Comparison of ENCODE assay signal across 8 cellular contexts in genomic region chr15:73050561-73051297, GRCh38. TPM values are rescaled to one million over a fixed set of nuclear protein-coding genes. Genes with fewer than 3 reads are reported as not detected.
DNase-seq lines count a peak whose midpoint lies in the region; ATAC-seq lines count a peak whose summit lies in the region.

No MANE protein-coding gene starts in this region.

- H3K4me3 ChIP-seq in HUES48 (ENCODE audit: low read depth, low read length) (peak overlapping the region; percentile 68), iPS DF 6.9 (ENCODE audit: low read length) (peak overlapping the region; percentile 76; the same call in 1 of the 2 replicates), skeletal muscle tissue (ENCODE audit: low read length in 3 of 3) (peak overlapping the region; percentile 76 to 85 (median 82))

- no peaks in the 10 kb centered on the region for H3K36me3 Mint-ChIP-seq in activated CD4-positive, alpha-beta memory T cell treated with anti-CD3 and anti-CD28 coated beads, Interleukin-2, amount 10 ng/mL, durations not matched to agents 7 days and 5 days (ENCODE audit: low read depth)

- peaks cover 17% of the 10 kb centered on the region for H3K4me1 ChIP-seq in HUES48 (ENCODE audit: control insufficient read depth, insufficient read depth, low read length)
- H3K4me1 ChIP-seq in iPS DF 6.9 (ENCODE audit: control insufficient read depth, insufficient read depth, low read length) = no peaks in the 10 kb centered on the region
- peaks cover 12 to 20% (median 16%) of the 10 kb centered on the region in 3 donors for H3K4me1 ChIP-seq in skeletal muscle tissue (ENCODE audit: control insufficient read depth in 3 of 3, insufficient read depth in 3 of 3, low read length in 3 of 3)

- H3K27ac ChIP-seq in HUES48 (ENCODE audit: low read depth, low read length) (peak overlapping the region; percentile 95), iPS DF 6.9 (ENCODE audit: low read length) (no peak overlapping the region), skeletal muscle tissue (ENCODE audit: low read depth, low read length) (peak overlapping the region; percentile 86)

- WGBS in iPS DF 6.9 (ENCODE audit: insufficient coverage, insufficient read length) = no CpG with 5 or more reads among the region's 10 CpGs

- peak overlapping the region; percentile 68 for H3K4me3 Mint-ChIP-seq in activated CD4-positive, alpha-beta memory T cell treated with anti-CD3 and anti-CD28 coated beads, Interleukin-2, amount 10 ng/mL, durations not matched to agents 7 days and 5 days

- H3K27me3 Mint-ChIP-seq in activated CD4-positive, alpha-beta memory T cell treated with anti-CD3 and anti-CD28 coated beads, Interleukin-2, amount 10 ng/mL, durations not matched to agents 7 days and 5 days = peaks cover 36% of the 10 kb centered on the region

- peaks cover 10% of the 10 kb centered on the region; the same call in 1 of the 2 replicates for H3K27me3 ChIP-seq in HUES48 (ENCODE audit: control insufficient read depth, insufficient read depth, low read length)
- H3K27me3 ChIP-seq in iPS DF 6.9 (ENCODE audit: control insufficient read depth, insufficient read depth, low read length) = no peaks in the 10 kb centered on the region
- H3K27me3 ChIP-seq in skeletal muscle tissue (ENCODE audit: control insufficient read depth in 3 of 3, insufficient read depth in 3 of 3, low read length in 3 of 3) = no peaks in the 10 kb centered on the region

- H3K9me3 ChIP-seq in HUES48 (ENCODE audit: control insufficient read depth, insufficient read depth, low read length) (no peaks in the 10 kb centered on the region), iPS DF 6.9 (ENCODE audit: control insufficient read depth, insufficient read depth, low read length) (no peaks in the 10 kb centered on the region), skeletal muscle tissue (ENCODE audit: control insufficient read depth in 3 of 3, low read length in 3 of 3) (no peaks in the 10 kb centered on the region)

- no peak for DNase-seq in activated CD4-positive, alpha-beta memory T cell treated with anti-CD3 and anti-CD28 coated beads, Interleukin-2, amount 10 ng/mL, durations not matched to agents 7 days and 5 days
- DNase-seq in iPS DF 6.9 (ENCODE audit: low read depth, low spot score) (no peak), NCI-H1092 (lab: John Stamatoyannopoulos, UW) (no peak)
- DNase-seq in activated effector memory CD4-positive, alpha-beta T cell treated with anti-CD3 and anti-CD28 coated beads, Interleukin-2, amount 50 U/mL, for 16 hours = no peak

- H3K4me1 Mint-ChIP-seq in activated CD4-positive, alpha-beta memory T cell treated with anti-CD3 and anti-CD28 coated beads, Interleukin-2, amount 10 ng/mL, durations not matched to agents 7 days and 5 days = peaks cover 11% of the 10 kb centered on the region

- H3K36me3 ChIP-seq in HUES48 (ENCODE audit: control insufficient read depth, insufficient read depth, low read length) (no peaks in the 10 kb centered on the region), iPS DF 6.9 (ENCODE audit: control insufficient read depth, insufficient read depth, low read length) (no peaks in the 10 kb centered on the region), skeletal muscle tissue (ENCODE audit: control insufficient read depth in 3 of 3, insufficient read depth in 3 of 3, low read length in 3 of 3) (no peaks in the 10 kb centered on the region)

- H3K9me3 Mint-ChIP-seq in activated CD4-positive, alpha-beta memory T cell treated with anti-CD3 and anti-CD28 coated beads, Interleukin-2, amount 10 ng/mL, durations not matched to agents 7 days and 5 days = no peaks in the 10 kb centered on the region

- CTCF ChIA-PET in activated CD4-positive, alpha-beta memory T cell treated with anti-CD3 and anti-CD28 coated beads, Interleukin-2, amount 10 ng/mL, durations not matched to agents 7 days and 5 days (lab: Charles Lee) = interaction anchor here (0.9 to 1.7 kb wide), 2 partner anchors 9 to 329 kb away, joined by 3 read pairs; no protein-coding TSS in a partner anchor

- no peak overlapping the region for H3K27ac Mint-ChIP-seq in activated CD4-positive, alpha-beta memory T cell treated with anti-CD3 and anti-CD28 coated beads, Interleukin-2, amount 10 ng/mL, durations not matched to agents 7 days and 5 days

- ATAC-seq in HG03354 (IDR thresholded peaks at IDR 0.05; ENCODE audit: poor library complexity, severe bottlenecking, unreplicated experiment) = no peak
- no peak for ATAC-seq in GM18868 (IDR thresholded peaks at IDR 0.05; ENCODE audit: unreplicated experiment)

- POLR2A ChIA-PET in activated CD4-positive, alpha-beta memory T cell treated with anti-CD3 and anti-CD28 coated beads, Interleukin-2, amount 10 ng/mL, durations not matched to agents 7 days and 5 days (lab: Charles Lee) = no interaction called here

- H3K9ac ChIP-seq in HUES48 (ENCODE audit: low read depth, low read length) (no peak overlapping the region), skeletal muscle tissue (ENCODE audit: low read depth in 1 of 3, low read length in 3 of 3) (peak overlapping the region; percentile 74 to 97 (median 93))

RNA-seq across cellular contexts. Expression of gene NEO1, which starts 1.5 kb away (rescaled TPM):
- 1 to 10 TPM; 7.6 to 8.3 TPM for total RNA-seq in activated CD4-positive, alpha-beta memory T cell treated with anti-CD3 and anti-CD28 coated beads, Interleukin-2, amount 10 ng/mL, durations not matched to agents 7 days and 5 days
- 31.3 TPM for total RNA-seq in skeletal muscle tissue
